36 cellular contexts compared by ENCODE assay signal in genomic region chr7:32605032-32605431, GRCh38.
"Had no signal": no experiment of that assay in that cellular context is flagged by ENCODE, and none has a peak within 500 bp of the region (broad histone marks: within the 10 kb centered on the region; RNA-seq: fewer than 3 reads in every experiment).

No MANE protein-coding gene starts in this region.

- FAIRE-seq: astrocyte, TTC549 had no signal

- H3K36me3 Mint-ChIP-seq: activated CD4-positive, alpha-beta memory T cell treated with anti-CD3 and anti-CD28 coated beads for 36 hours; activated naive CD8-positive, alpha-beta T cell treated with anti-CD3 and anti-CD28 coated beads for 36 hours had no signal

- H3K36me3 ChIP-seq: adrenal gland, brain microvascular endothelial cell, breast epithelium had no signal

- H3K4me3 Mint-ChIP-seq: activated B cell treated with CpG ODN at 0.5 μM for 24 hours; activated CD4-positive, alpha-beta memory T cell treated with anti-CD3 and anti-CD28 coated beads for 36 hours; activated CD4-positive, alpha-beta T cell treated with anti-CD3 and anti-CD28 coated beads, Interleukin-2, amount 10 ng/mL, durations not matched to agents 24 days and 14 days; activated CD8-positive, alpha-beta T cell treated with anti-CD3 and anti-CD28 coated beads for 36 hours; activated naive CD4-positive, alpha-beta T cell treated with anti-CD3 and anti-CD28 coated beads for 36 hours; activated naive CD8-positive, alpha-beta T cell treated with anti-CD3 and anti-CD28 coated beads for 36 hours; activated T-cell treated with anti-CD3 and anti-CD28 coated beads, Interleukin-2, amount 50 U/mL, for 4 hours; activated T-cell treated with anti-CD3 and anti-CD28 coated beads, Interleukin-2, amount 50 U/mL, for 72 hours; activated T-helper 1 cell treated with anti-CD3 and anti-CD28 coated beads, Interleukin-12 subunit alpha, Interleukin-12 subunit beta, Interleukin-2, Interleukin-4 antibody, amounts not matched to agents 30 ng/mL and 10 ng/mL and 1 ng/mL, durations not matched to agents 14 hours and 24 hours and 36 hours; activated T-helper 17 cell treated with anti-CD3 and anti-CD28 coated beads, Interleukin-2, amount 50 U/mL, for 72 hours; T-helper 1 cell treated with Interleukin-12 subunit alpha and Interleukin-12 subunit beta and Interleukin-4 antibody, amounts not matched to agents 30 μg/mL and 1 μg/mL, for 36 hours; T-helper 2 cell treated with Interferon-gamma antibody and Interleukin-4, amounts not matched to agents 5 μg/mL and 100 μg/mL, for 36 hours had no signal

- H3K4me3 ChIP-seq: adrenal gland, body of pancreas, breast epithelium had no signal

- H3K9me3 Mint-ChIP-seq: activated T-helper 17 cell treated with anti-CD3 and anti-CD28 coated beads, Interleukin-2, amount 50 U/mL, for 72 hours had no signal

- H3K4me1 Mint-ChIP-seq: activated B cell treated with CpG ODN at 0.5 μM for 24 hours; activated CD4-positive, alpha-beta T cell treated with anti-CD3 and anti-CD28 coated beads, Interleukin-2, amount 10 ng/mL, durations not matched to agents 24 days and 14 days; activated naive CD8-positive, alpha-beta T cell treated with anti-CD3 and anti-CD28 coated beads for 36 hours; activated T-helper 17 cell treated with anti-CD3 and anti-CD28 coated beads, Interleukin-2, amount 50 U/mL, for 72 hours had no signal

- H3K27me3 ChIP-seq: adrenal gland, body of pancreas, brain microvascular endothelial cell, breast epithelium had no signal

- H3K9me3 ChIP-seq: adrenal gland, body of pancreas had no signal

- H3K27ac ChIP-seq: adrenal gland, body of pancreas, brain microvascular endothelial cell, breast epithelium, VCaP had no signal

- DNase-seq: activated B cell treated with CpG ODN at 0.5 μM for 24 hours; activated CD4-positive, alpha-beta memory T cell treated with anti-CD3 and anti-CD28 coated beads for 36 hours; activated CD4-positive, alpha-beta T cell treated with anti-CD3 and anti-CD28 coated beads for 4 hours; activated CD4-positive, alpha-beta T cell treated with anti-CD3 and anti-CD28 coated beads, Interleukin-2, amount 10 ng/mL, durations not matched to agents 24 days and 14 days; activated CD4-positive, alpha-beta T cell treated with anti-CD3 and anti-CD28 coated beads, Interleukin-2, amount 50 U/mL, for 1 hour; activated CD4-positive, alpha-beta T cell treated with anti-CD3 and anti-CD28 coated beads, Interleukin-2, amount 50 U/mL, for 4 hours; activated CD4-positive, CD25-positive, alpha-beta regulatory T cell treated with anti-CD3 and anti-CD28 coated beads, Interleukin-2, amount 50 U/mL, for 72 hours; activated CD8-positive, alpha-beta memory T cell treated with anti-CD3 and anti-CD28 coated beads, Interleukin-2, amount 50 U/mL, for 4 hours; activated CD8-positive, alpha-beta T cell treated with anti-CD3 and anti-CD28 coated beads for 36 hours; activated effector memory CD4-positive, alpha-beta T cell treated with anti-CD3 and anti-CD28 coated beads, Interleukin-2, amount 50 U/mL, for 16 hours; activated gamma-delta T cell treated with Interleukin-2 at 50 U/mL for 16 hours; activated naive CD4-positive, alpha-beta T cell; activated naive CD4-positive, alpha-beta T cell treated with anti-CD3 and anti-CD28 coated beads for 36 hours; activated naive CD4-positive, alpha-beta T cell treated with anti-CD3 and anti-CD28 coated beads, Interleukin-2, amount 50 U/mL, for 16 hours; activated naive CD8-positive, alpha-beta T cell treated with anti-CD3 and anti-CD28 coated beads for 36 hours; activated T-cell treated with anti-CD3 and anti-CD28 coated beads for 4 hours; activated T-cell treated with anti-CD3 and anti-CD28 coated beads, Interleukin-2, amount 50 U/mL, for 1 hour; activated T-cell treated with anti-CD3 and anti-CD28 coated beads, Interleukin-2, amount 50 U/mL, for 4 hours; activated T-cell treated with anti-CD3 and anti-CD28 coated beads, Interleukin-2, amount 50 U/mL, for 72 hours; adrenal gland; amniotic stem cell; aorta; body of pancreas; brain microvascular endothelial cell; central memory CD4-positive, alpha-beta T cell; T-helper 2 cell; T-helper 9 cell had no signal

- H3K27me3 Mint-ChIP-seq: activated B cell treated with CpG ODN at 0.5 μM for 24 hours; activated CD4-positive, alpha-beta T cell treated with anti-CD3 and anti-CD28 coated beads, Interleukin-2, amount 10 ng/mL, durations not matched to agents 24 days and 14 days; activated CD8-positive, alpha-beta T cell treated with anti-CD3 and anti-CD28 coated beads for 36 hours; activated naive CD8-positive, alpha-beta T cell treated with anti-CD3 and anti-CD28 coated beads for 36 hours; activated T-helper 17 cell treated with anti-CD3 and anti-CD28 coated beads, Interleukin-2, amount 50 U/mL, for 72 hours had no signal

- ATAC-seq: activated CD8-positive, alpha-beta T cell treated with anti-CD3 and anti-CD28 coated beads for 36 hours; activated naive CD4-positive, alpha-beta T cell treated with anti-CD3 and anti-CD28 coated beads, Interleukin-2, amount 50 U/mL, for 72 hours; activated T-cell treated with anti-CD3 and anti-CD28 coated beads, Interleukin-2, amount 50 U/mL, for 4 hours; activated T-cell treated with anti-CD3 and anti-CD28 coated beads, Interleukin-2, amount 50 U/mL, for 72 hours; activated T-helper 17 cell treated with anti-CD3 and anti-CD28 coated beads, Interleukin-2, amount 50 U/mL, for 72 hours; body of pancreas had no signal

- H3K4me1 ChIP-seq: adrenal gland, body of pancreas, breast epithelium had no signal

- H3K27ac Mint-ChIP-seq: activated B cell treated with CpG ODN at 0.5 μM for 24 hours; activated CD4-positive, alpha-beta memory T cell treated with anti-CD3 and anti-CD28 coated beads for 36 hours; activated CD4-positive, alpha-beta T cell treated with anti-CD3 and anti-CD28 coated beads, Interleukin-2, amount 10 ng/mL, durations not matched to agents 24 days and 14 days; activated CD8-positive, alpha-beta T cell treated with anti-CD3 and anti-CD28 coated beads for 36 hours; activated naive CD4-positive, alpha-beta T cell treated with anti-CD3 and anti-CD28 coated beads for 36 hours; activated naive CD4-positive, alpha-beta T cell treated with anti-CD3 and anti-CD28 coated beads, Interleukin-2, amount 50 U/mL, for 72 hours; activated naive CD8-positive, alpha-beta T cell treated with anti-CD3 and anti-CD28 coated beads for 36 hours; activated T-cell treated with anti-CD3 and anti-CD28 coated beads, Interleukin-2, amount 50 U/mL, for 72 hours; activated T-helper 1 cell treated with anti-CD3 and anti-CD28 coated beads, Interleukin-12 subunit alpha, Interleukin-12 subunit beta, Interleukin-2, Interleukin-4 antibody, amounts not matched to agents 30 ng/mL and 10 ng/mL and 1 ng/mL, durations not matched to agents 14 hours and 24 hours and 36 hours; activated T-helper 17 cell treated with anti-CD3 and anti-CD28 coated beads, Interleukin-2, amount 50 U/mL, for 72 hours; T-helper 1 cell treated with Interleukin-12 subunit alpha and Interleukin-12 subunit beta and Interleukin-4 antibody, amounts not matched to agents 30 μg/mL and 1 μg/mL, for 36 hours; T-helper 2 cell treated with Interferon-gamma antibody and Interleukin-4, amounts not matched to agents 5 μg/mL and 100 μg/mL, for 36 hours had no signal
